In genomic region chr10:114802177-114802576, GRCh38 we compare ENCODE assay signal across 17 cellular contexts. TPM values are rescaled to one million over a fixed set of nuclear protein-coding genes. Genes with fewer than 3 reads are reported as not detected.
DNase-seq lines count a peak whose midpoint lies in the region; ATAC-seq lines count a peak whose summit lies in the region.
"Had no signal": no experiment of that assay in that cellular context is flagged by ENCODE, and none has a peak within 500 bp of the region (broad histone marks: within the 10 kb centered on the region; RNA-seq: fewer than 3 reads in every experiment).

No MANE protein-coding gene starts in this region.

- no peak for ATAC-seq in activated naive CD8-positive, alpha-beta T cell treated with anti-CD3 and anti-CD28 coated beads, Interleukin-2, amount 10 ng/mL, durations not matched to agents 7 days and 5 days (ENCODE audit: low read depth)
- ATAC-seq in activated naive CD8-positive, alpha-beta T cell treated with anti-CD3 and anti-CD28 coated beads, Interleukin-2, amount 50 U/mL, for 24 hours, result no peak
- peak; percentile 35 for ATAC-seq in HG02885 (IDR thresholded peaks at IDR 0.05; ENCODE audit: poor library complexity, unreplicated experiment)
- ATAC-seq in stimulated activated effector memory CD8-positive, alpha-beta T cell treated with anti-CD3 and anti-CD28 coated beads, Interleukin-12 subunit alpha, Interleukin-12 subunit beta, amount 100 ng/mL, for 72 hours, result peak; percentile 42
- ATAC-seq: SK-N-SH treated with all-trans-retinoic acid at 6 μM for 48 hours had no signal

- peaks cover 7% of the 10 kb centered on the region for H3K36me3 Mint-ChIP-seq in activated naive CD8-positive, alpha-beta T cell treated with anti-CD3 and anti-CD28 coated beads, Interleukin-2, amount 10 ng/mL, durations not matched to agents 7 days and 5 days
- no peaks in the 10 kb centered on the region for H3K36me3 Mint-ChIP-seq in activated naive CD8-positive, alpha-beta T cell treated with anti-CD3 and anti-CD28 coated beads, Interleukin-2, amount 50 U/mL, for 24 hours (ENCODE audit: low read depth)
- H3K36me3 Mint-ChIP-seq in T-helper 2 cell treated with Interferon-gamma antibody and Interleukin-4, amounts not matched to agents 5 μg/mL and 100 μg/mL, for 36 hours (ENCODE audit: low read depth), result peaks cover 22% of the 10 kb centered on the region
- H3K36me3 Mint-ChIP-seq in stimulated activated effector memory CD8-positive, alpha-beta T cell treated with anti-CD3 and anti-CD28 coated beads, Interleukin-12 subunit alpha, Interleukin-12 subunit beta, amount 100 ng/mL, for 72 hours, result no peaks in the 10 kb centered on the region

- peaks cover 3% of the 10 kb centered on the region for H3K27me3 Mint-ChIP-seq in activated naive CD8-positive, alpha-beta T cell treated with anti-CD3 and anti-CD28 coated beads, Interleukin-2, amount 10 ng/mL, durations not matched to agents 7 days and 5 days
- no peaks in the 10 kb centered on the region for H3K27me3 Mint-ChIP-seq in activated naive CD8-positive, alpha-beta T cell treated with anti-CD3 and anti-CD28 coated beads, Interleukin-2, amount 50 U/mL, for 24 hours
- no peaks in the 10 kb centered on the region for H3K27me3 Mint-ChIP-seq in T-helper 2 cell treated with Interferon-gamma antibody and Interleukin-4, amounts not matched to agents 5 μg/mL and 100 μg/mL, for 36 hours (ENCODE audit: low read depth)

- peaks cover 17% of the 10 kb centered on the region for H3K4me1 Mint-ChIP-seq in activated naive CD8-positive, alpha-beta T cell treated with anti-CD3 and anti-CD28 coated beads, Interleukin-2, amount 10 ng/mL, durations not matched to agents 7 days and 5 days
- H3K4me1 Mint-ChIP-seq in activated naive CD8-positive, alpha-beta T cell treated with anti-CD3 and anti-CD28 coated beads, Interleukin-2, amount 50 U/mL, for 24 hours, result peaks cover 11% of the 10 kb centered on the region
- peaks cover 38% of the 10 kb centered on the region for H3K4me1 Mint-ChIP-seq in T-helper 2 cell treated with Interferon-gamma antibody and Interleukin-4, amounts not matched to agents 5 μg/mL and 100 μg/mL, for 36 hours (ENCODE audit: low read depth)
- H3K4me1 Mint-ChIP-seq in stimulated activated effector memory CD8-positive, alpha-beta T cell treated with anti-CD3 and anti-CD28 coated beads, Interleukin-12 subunit alpha, Interleukin-12 subunit beta, amount 100 ng/mL, for 72 hours, result peaks cover 22% of the 10 kb centered on the region

- peak overlapping the region; percentile 21 for H3K4me3 Mint-ChIP-seq in activated naive CD8-positive, alpha-beta T cell treated with anti-CD3 and anti-CD28 coated beads, Interleukin-2, amount 10 ng/mL, durations not matched to agents 7 days and 5 days
- no peak overlapping the region for H3K4me3 Mint-ChIP-seq in activated naive CD8-positive, alpha-beta T cell treated with anti-CD3 and anti-CD28 coated beads, Interleukin-2, amount 50 U/mL, for 24 hours
- peak overlapping the region; percentile 78 for H3K4me3 Mint-ChIP-seq in T-helper 2 cell treated with Interferon-gamma antibody and Interleukin-4, amounts not matched to agents 5 μg/mL and 100 μg/mL, for 36 hours
- peak overlapping the region; percentile 23 for H3K4me3 Mint-ChIP-seq in stimulated activated effector memory CD8-positive, alpha-beta T cell treated with anti-CD3 and anti-CD28 coated beads, Interleukin-12 subunit alpha, Interleukin-12 subunit beta, amount 100 ng/mL, for 72 hours

- peak overlapping the region; percentile 4 for H3K27ac Mint-ChIP-seq in activated naive CD8-positive, alpha-beta T cell treated with anti-CD3 and anti-CD28 coated beads, Interleukin-2, amount 10 ng/mL, durations not matched to agents 7 days and 5 days
- H3K27ac Mint-ChIP-seq in activated naive CD8-positive, alpha-beta T cell treated with anti-CD3 and anti-CD28 coated beads, Interleukin-2, amount 50 U/mL, for 24 hours, result no peak overlapping the region
- peak overlapping the region; percentile 95 for H3K27ac Mint-ChIP-seq in T-helper 2 cell treated with Interferon-gamma antibody and Interleukin-4, amounts not matched to agents 5 μg/mL and 100 μg/mL, for 36 hours
- peak overlapping the region; percentile 46 for H3K27ac Mint-ChIP-seq in stimulated activated effector memory CD8-positive, alpha-beta T cell treated with anti-CD3 and anti-CD28 coated beads, Interleukin-12 subunit alpha, Interleukin-12 subunit beta, amount 100 ng/mL, for 72 hours

- POLR2A ChIA-PET in activated naive CD8-positive, alpha-beta T cell treated with anti-CD3 and anti-CD28 coated beads, Interleukin-2, amount 10 ng/mL, durations not matched to agents 7 days and 5 days (lab: Charles Lee), result interaction anchor here (0.6 to 1.7 kb wide), 3 partner anchors 9 to 133 kb away, joined by 3 to 15 read pairs (median 4); partner anchors contain the start of gene FHIP2A

- no peak for DNase-seq in activated naive CD8-positive, alpha-beta T cell treated with anti-CD3 and anti-CD28 coated beads, Interleukin-2, amount 10 ng/mL, durations not matched to agents 7 days and 5 days
- DNase-seq in activated naive CD8-positive, alpha-beta T cell treated with anti-CD3 and anti-CD28 coated beads, Interleukin-2, amount 50 U/mL, for 24 hours, result no peak
- DNase-seq in T-helper 2 cell treated with Interferon-gamma antibody and Interleukin-4, amounts not matched to agents 5 μg/mL and 100 μg/mL, for 36 hours (ENCODE audit: low spot score), result no peak
- no peak for DNase-seq in stimulated activated effector memory CD8-positive, alpha-beta T cell treated with anti-CD3 and anti-CD28 coated beads, Interleukin-12 subunit alpha, Interleukin-12 subunit beta, amount 100 ng/mL, for 72 hours (ENCODE audit: low spot score in 2 of 2)
- DNase-seq in retina (no peak), NCI-H748 (lab: John Stamatoyannopoulos, UW; ENCODE audit: unreplicated experiment) (no peak)
- DNase-seq: ACHN, COR-L47, DMS 273 treated with DMSO at 0.1 percent for 48 hours, H7, NCI-H1105 treated with DMSO at 0.1 percent for 48 hours, NCI-H1694 treated with DMSO at 0.1 percent for 48 hours, NCI-H510A, NCI-H82, SIG-M5 had no signal

- H3K9me3 Mint-ChIP-seq in activated naive CD8-positive, alpha-beta T cell treated with anti-CD3 and anti-CD28 coated beads, Interleukin-2, amount 10 ng/mL, durations not matched to agents 7 days and 5 days, result peaks cover 6% of the 10 kb centered on the region
- H3K9me3 Mint-ChIP-seq in activated naive CD8-positive, alpha-beta T cell treated with anti-CD3 and anti-CD28 coated beads, Interleukin-2, amount 50 U/mL, for 24 hours, result no peaks in the 10 kb centered on the region
- H3K9me3 Mint-ChIP-seq in T-helper 2 cell treated with Interferon-gamma antibody and Interleukin-4, amounts not matched to agents 5 μg/mL and 100 μg/mL, for 36 hours, result peaks cover 16% of the 10 kb centered on the region
- H3K9me3 Mint-ChIP-seq in stimulated activated effector memory CD8-positive, alpha-beta T cell treated with anti-CD3 and anti-CD28 coated beads, Interleukin-12 subunit alpha, Interleukin-12 subunit beta, amount 100 ng/mL, for 72 hours, result peaks cover 2% of the 10 kb centered on the region

RNA-seq across cellular contexts. Expression of gene FHIP2A, which starts 19.4 kb away (rescaled TPM):
- 10 to 100 TPM; 26.4 to 29.7 TPM for total RNA-seq in activated naive CD8-positive, alpha-beta T cell treated with anti-CD3 and anti-CD28 coated beads, Interleukin-2, amount 10 ng/mL, durations not matched to agents 7 days and 5 days

Comparison
In these comparisons a context has a peak if more than half of its experiments do, and no peak if none do; other contexts are left out.
1. ATAC-seq: peak in HG02885 (single experiment) and stimulated activated effector memory CD8-positive, alpha-beta T cell treated with anti-CD3 and anti-CD28 coated beads, Interleukin-12 subunit alpha, Interleukin-12 subunit beta, amount 100 ng/mL, for 72 hours (single experiment); none in activated naive CD8-positive, alpha-beta T cell treated with anti-CD3 and anti-CD28 coated beads, Interleukin-2, amount 10 ng/mL, durations not matched to agents 7 days and 5 days (single experiment) and activated naive CD8-positive, alpha-beta T cell treated with anti-CD3 and anti-CD28 coated beads, Interleukin-2, amount 50 U/mL, for 24 hours (single experiment).